In the genomic region with DNA sequence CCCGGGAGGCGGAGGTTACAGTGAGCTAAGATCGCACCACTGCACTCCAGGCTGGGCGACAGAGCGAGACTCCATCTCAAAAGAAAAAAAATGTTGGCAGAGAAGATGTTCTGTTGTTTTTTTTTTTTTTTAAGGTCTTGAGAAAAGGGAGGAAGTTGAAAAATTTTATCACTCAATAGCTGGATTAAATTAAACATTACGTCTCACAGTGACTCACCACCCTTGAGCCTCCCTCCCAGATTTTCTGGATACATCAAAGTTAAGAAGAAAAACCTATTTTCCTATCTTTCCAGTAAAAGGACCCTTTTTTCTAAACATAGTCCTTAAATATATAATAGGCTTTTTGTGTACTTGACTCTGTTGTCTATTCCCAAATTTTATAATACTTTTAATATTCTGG, we compare ENCODE assay signal across 7 cellular contexts. TPM values are rescaled to one million over a fixed set of nuclear protein-coding genes. Genes with fewer than 3 reads are reported as not detected.
DNase-seq lines count a peak whose midpoint lies in the region; ATAC-seq and TF ChIP-seq lines count a peak whose summit lies in the region.

No MANE protein-coding gene starts in this region.

- ATAC-seq in left cardiac atrium: peak; percentile 31 to 65
- ATAC-seq in GM21447 (IDR thresholded peaks at IDR 0.05; ENCODE audit: unreplicated experiment): no peak

- DNase-seq in GM03348 (ENCODE audit: low spot score) (peak; percentile 62), amniotic epithelial cell (ENCODE audit: low read depth) (peak; percentile 54), left cardiac atrium (no peak), testis (no peak), NCI-H526 (lab: John Stamatoyannopoulos, UW) (no peak), HuH-7.5 (ENCODE audit: low spot score) (no peak)

- TF ChIP-seq POLR2A in testis (IDR thresholded peaks at IDR 0.05): no peak

- intact Hi-C loops in left cardiac atrium (cut with DNase I) (no loop called here), testis (cut with DNase I; ENCODE audit: low total_unique reads) (no loop called here)

- no peaks in the 10 kb centered on the region for H3K9me3 ChIP-seq in testis

- no peaks in the 10 kb centered on the region for H3K27me3 ChIP-seq in testis

- H3K36me3 ChIP-seq in testis (ENCODE audit: low read depth, missing control alignments): no peaks in the 10 kb centered on the region

- H3K4me3 ChIP-seq in testis: no peak overlapping the region

- 47 to 50% methylated on average over 6 of the region's 6 CpGs for WGBS in testis, 2 donors

- peaks cover 13% of the 10 kb centered on the region for H3K4me1 ChIP-seq in testis

- no peak for TF ChIP-seq CTCF in testis (IDR thresholded peaks at IDR 0.05)

- peak overlapping the region; percentile 16 to 36 for H3K27ac ChIP-seq in testis

RNA-seq across cellular contexts. Expression of a gene that starts 35.5 kb away (rescaled TPM):
- total RNA-seq in left cardiac atrium: 10 to 100 TPM; 30.7 to 33.1 TPM
- 10 to 100 TPM; 22.8 to 25.0 TPM for total RNA-seq in testis
- 22.1 TPM for polyA plus RNA-seq in testis (ENCODE audit: insufficient read depth, low read depth, low replicate concordance)

RNA-seq across cellular contexts. Expression of a gene that starts 42.9 kb away (rescaled TPM):
- total RNA-seq in left cardiac atrium (10 to 100 TPM; 47.3 TPM), testis (100 to 1,000 TPM in 1 of 2 donors, 10 to 100 TPM in 1; 87.6 to 108 TPM)
- polyA plus RNA-seq in testis (ENCODE audit: insufficient read depth, low read depth, low replicate concordance): 91.9 TPM

Comparison
In these comparisons a context has a peak if more than half of its experiments do, and no peak if none do; other contexts are left out.
1. DNase-seq: peak in GM03348 (single experiment) and amniotic epithelial cell (single experiment); none in left cardiac atrium (single experiment), testis (single experiment), NCI-H526 (0 of 2) and HuH-7.5 (single experiment).